1 cellular context compared by ENCODE assay signal in the genomic region with DNA sequence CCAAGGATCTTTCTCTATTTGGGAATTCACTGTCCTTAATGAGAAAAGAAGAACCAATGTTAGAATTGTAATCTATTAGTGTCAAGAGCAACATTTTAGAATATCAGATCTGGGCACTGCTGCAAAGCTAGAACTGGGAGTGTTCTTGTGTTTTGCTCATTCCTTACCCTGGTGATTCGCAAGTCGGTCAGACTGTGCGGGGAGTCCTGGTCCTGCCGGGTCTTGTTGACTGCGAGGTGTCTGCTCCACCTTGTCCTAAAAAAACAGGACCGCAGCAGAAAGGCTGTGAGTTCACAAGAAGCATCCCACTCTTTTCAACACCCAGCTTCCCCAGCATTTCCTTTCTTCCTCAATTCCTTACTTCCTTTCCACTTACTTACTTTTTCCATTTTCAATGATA.
TF ChIP-seq lines count a peak whose summit lies in the region.

No MANE protein-coding gene starts in this region.

TF ChIP-seq in GM23338, 12 proteins besides CTCF, POLR2A, EP300 and RAD21 (continued from another document):
- TF ChIP-seq ZNF462 (CRISPR knock-in tag; IDR thresholded peaks at IDR 0.05), result no peak
- no peak for TF ChIP-seq NANOG (IDR thresholded peaks at IDR 0.05; ENCODE audit: borderline replicate concordance)
- TF ChIP-seq POLR2AphosphoS5 (IDR thresholded peaks at IDR 0.05; ENCODE audit: low read depth), result no peak
- no peak for TF ChIP-seq CREB1 (CRISPR knock-in tag; IDR thresholded peaks at IDR 0.05; ENCODE audit: low read depth)
TF ChIP-seq in GM23338: peak in this region for 0.
